16 cellular contexts compared by ENCODE assay signal in the genomic region with DNA sequence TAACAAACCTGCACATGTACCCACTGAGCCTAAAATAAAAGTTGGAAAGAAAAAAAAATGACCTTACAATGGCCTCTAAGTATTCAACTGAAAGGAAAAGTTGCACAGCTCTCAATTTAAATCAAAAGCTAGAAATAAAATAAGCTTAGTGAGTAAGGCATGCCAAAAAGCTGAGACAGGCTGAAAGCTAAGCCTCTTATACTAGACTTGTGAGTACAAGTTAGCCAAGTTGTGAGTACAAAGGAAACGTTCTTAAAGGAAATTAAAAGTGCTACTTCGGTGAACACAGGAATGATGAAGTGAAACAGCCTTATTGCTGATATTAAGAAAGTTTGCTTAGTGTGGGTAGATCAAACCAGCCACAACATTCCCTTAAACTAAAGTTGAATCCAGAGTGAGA.
"Had no signal": no experiment of that assay in that cellular context is flagged by ENCODE, and none has a peak within 500 bp of the region (broad histone marks: within the 10 kb centered on the region; RNA-seq: fewer than 3 reads in every experiment).

No MANE protein-coding gene starts in this region.

- H3K27me3 Mint-ChIP-seq: activated naive CD8-positive, alpha-beta T cell treated with anti-CD3 and anti-CD28 coated beads, Interleukin-2, amount 50 U/mL, for 24 hours; central memory CD8-positive, alpha-beta T cell; stimulated activated naive CD8-positive, alpha-beta T cell treated with anti-CD3 and anti-CD28 coated beads, Interleukin-15, amount 100 ng/mL, for 72 hours had no signal

- H3K4me3 Mint-ChIP-seq: activated naive CD8-positive, alpha-beta T cell treated with anti-CD3 and anti-CD28 coated beads, Interleukin-2, amount 50 U/mL, for 24 hours; activated T-cell treated with anti-CD3 and anti-CD28 coated beads, Interleukin-2, amount 50 U/mL, for 72 hours; central memory CD8-positive, alpha-beta T cell; nephron; stimulated activated naive CD8-positive, alpha-beta T cell treated with anti-CD3 and anti-CD28 coated beads, Interleukin-15, amount 100 ng/mL, for 72 hours had no signal

- H3K4me1 ChIP-seq: uterus had no signal

- H3K36me3 ChIP-seq: ovary, thoracic aorta, uterus had no signal

- H3K27ac ChIP-seq: ovary, thoracic aorta, uterus had no signal

- H3K4me1 Mint-ChIP-seq: activated naive CD8-positive, alpha-beta T cell treated with anti-CD3 and anti-CD28 coated beads, Interleukin-2, amount 50 U/mL, for 24 hours; central memory CD8-positive, alpha-beta T cell; nephron; stimulated activated naive CD8-positive, alpha-beta T cell treated with anti-CD3 and anti-CD28 coated beads, Interleukin-15, amount 100 ng/mL, for 72 hours had no signal

- H3K27ac Mint-ChIP-seq: activated naive CD8-positive, alpha-beta T cell treated with anti-CD3 and anti-CD28 coated beads, Interleukin-2, amount 50 U/mL, for 24 hours; activated T-cell treated with anti-CD3 and anti-CD28 coated beads, Interleukin-2, amount 50 U/mL, for 72 hours; nephron; stimulated activated naive CD8-positive, alpha-beta T cell treated with anti-CD3 and anti-CD28 coated beads, Interleukin-15, amount 100 ng/mL, for 72 hours had no signal

- H3K9me3 ChIP-seq: ovary, thoracic aorta, uterus had no signal

- H3K4me3 ChIP-seq: ovary, thoracic aorta, uterus had no signal

- H3K27me3 ChIP-seq: ovary, uterus had no signal

- DNase-seq: activated CD4-positive, alpha-beta T cell treated with anti-CD3 and anti-CD28 coated beads, Interleukin-2, amount 50 U/mL, for 48 hours; activated CD4-positive, CD25-positive, alpha-beta regulatory T cell treated with anti-CD3 and anti-CD28 coated beads, Interleukin-2, amount 50 U/mL, for 72 hours; activated naive CD4-positive, alpha-beta T cell treated with Interleukin-2 at 50 U/mL for 16 hours; activated naive CD8-positive, alpha-beta T cell treated with anti-CD3 and anti-CD28 coated beads, Interleukin-2, amount 50 U/mL, for 24 hours; activated T-cell treated with anti-CD3 and anti-CD28 coated beads, Interleukin-2, amount 50 U/mL, for 72 hours; cortex of kidney; effector CD8-positive, alpha-beta T cell; glutamatergic neuron; ovary; stimulated activated CD4-positive, alpha-beta T cell treated with anti-CD3 and anti-CD28 coated beads, Interleukin-4, amount 100 ng/mL, for 4 hours; stimulated activated naive CD8-positive, alpha-beta T cell treated with anti-CD3 and anti-CD28 coated beads, Interleukin-15, amount 100 ng/mL, for 72 hours; uterus had no signal

- ATAC-seq: activated naive CD8-positive, alpha-beta T cell treated with anti-CD3 and anti-CD28 coated beads, Interleukin-2, amount 50 U/mL, for 24 hours; activated T-cell treated with anti-CD3 and anti-CD28 coated beads, Interleukin-2, amount 50 U/mL, for 72 hours; left lobe of liver; stimulated activated naive CD8-positive, alpha-beta T cell treated with anti-CD3 and anti-CD28 coated beads, Interleukin-15, amount 100 ng/mL, for 72 hours had no signal
